13 cellular contexts compared by ENCODE assay signal in the genomic region with DNA sequence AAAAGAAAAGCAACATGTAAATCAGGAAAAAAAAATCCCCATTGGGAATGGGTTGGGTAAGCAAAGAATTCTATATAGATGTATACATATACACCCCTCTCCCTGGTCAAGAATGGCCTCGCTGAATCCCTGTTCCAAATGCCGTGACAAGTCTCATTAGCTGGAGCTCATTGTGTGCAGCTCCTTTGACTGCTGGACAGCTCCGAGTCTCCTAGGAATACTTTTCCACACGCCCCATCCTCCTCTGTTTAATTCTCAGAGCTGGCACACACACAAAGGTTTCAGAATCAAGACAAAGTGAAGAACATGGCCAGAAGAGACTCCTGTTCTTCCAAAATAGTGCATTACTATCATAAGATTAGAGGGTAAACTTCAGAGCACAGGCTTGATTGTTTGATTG.
A peak's percentile ranks its signal among the peaks of the same experiment; 100 is the strongest.
DNase-seq lines count a peak whose midpoint lies in the region; ATAC-seq, FAIRE-seq and TF ChIP-seq lines count a peak whose summit lies in the region.
"Had no signal": no experiment of that assay in that cellular context is flagged by ENCODE, and none has a peak within 500 bp of the region (broad histone marks: within the 10 kb centered on the region; RNA-seq: fewer than 3 reads in every experiment).

No MANE protein-coding gene starts in this region.

- no peaks in the 10 kb centered on the region for H3K36me3 ChIP-seq in brain microvascular endothelial cell (replicated peaks)
- H3K36me3 ChIP-seq in pancreas: no peaks in the 10 kb centered on the region

- intact Hi-C loops in pancreas (cut with DNase I): no loop called here

- H3K4me1 ChIP-seq in pancreas: no peaks in the 10 kb centered on the region

- no peak for FAIRE-seq in pancreas (lab: Jason Lieb, UNC)
- FAIRE-seq: colon had no signal

- H3K27me3 Mint-ChIP-seq in effector memory CD8-positive, alpha-beta T cell: no peaks in the 10 kb centered on the region

- H3K27ac ChIP-seq in brain microvascular endothelial cell: no peak overlapping the region
- no peak overlapping the region for H3K27ac ChIP-seq in pancreas

- no peaks in the 10 kb centered on the region for H3K36me3 Mint-ChIP-seq in effector memory CD8-positive, alpha-beta T cell (ENCODE audit: insufficient read depth)

- DNase-seq in AG10803 (ENCODE audit: low read depth): peak; percentile 29
- peak; percentile 17 for DNase-seq in NB4 (ENCODE audit: low read depth)
- peak; percentile 22 for DNase-seq in brain microvascular endothelial cell
- peak; percentile 84 for DNase-seq in left kidney (ENCODE audit: low read depth, low spot score)
- no peak for DNase-seq in amygdala (lab: John Stamatoyannopoulos, UW)
- DNase-seq in pancreas: no peak
- DNase-seq in effector memory CD8-positive, alpha-beta T cell: no peak
- DNase-seq: HFFc6, NCI-H446, right cardiac atrium had no signal

- no peak overlapping the region for H3K4me3 Mint-ChIP-seq in effector memory CD8-positive, alpha-beta T cell
- H3K4me3 Mint-ChIP-seq: HFFc6 had no signal

- H3K4me1 Mint-ChIP-seq in effector memory CD8-positive, alpha-beta T cell (ENCODE audit: low read depth in 2 of 2): no peaks in the 10 kb centered on the region

- H3K27ac Mint-ChIP-seq in effector memory CD8-positive, alpha-beta T cell: no peak overlapping the region
- H3K27ac Mint-ChIP-seq: HFFc6 had no signal

- TF ChIP-seq CTCF in AG10803 (conservative IDR thresholded peaks at IDR 0.05; ENCODE audit: low read length): no peak
- TF ChIP-seq CTCF in NB4 (IDR thresholded peaks at IDR 0.05; ENCODE audit: low read depth, low read length): no peak
- TF ChIP-seq CTCF in brain microvascular endothelial cell (IDR thresholded peaks at IDR 0.05; ENCODE audit: low read depth, low read length, missing control alignments): no peak
- no peak for TF ChIP-seq CTCF in pancreas (IDR thresholded peaks at IDR 0.05)

- no peak for ATAC-seq in pancreas
- ATAC-seq in effector memory CD8-positive, alpha-beta T cell (replicated peaks): no peak
- no peak for ATAC-seq in HG03196 (IDR thresholded peaks at IDR 0.05; ENCODE audit: unreplicated experiment)
- ATAC-seq: activated CD4-positive, CD25-positive, alpha-beta regulatory T cell treated with anti-CD3 and anti-CD28 coated beads, Interleukin-2, amount 50 U/mL, for 24 hours had no signal

- TF ChIP-seq POLR2A in NB4 (IDR thresholded peaks at IDR 0.05; ENCODE audit: extremely low read depth, insufficient read length): no peak

- no peaks in the 10 kb centered on the region for H3K9me3 Mint-ChIP-seq in effector memory CD8-positive, alpha-beta T cell
- H3K9me3 Mint-ChIP-seq: HFFc6 had no signal

- in situ Hi-C loops in brain microvascular endothelial cell (cut with HindIII; ENCODE audit: low pct_ligation_motif_present, low sequenced_read_pairs): no loop called here

- H3K27me3 ChIP-seq in brain microvascular endothelial cell (replicated peaks) (no peaks in the 10 kb centered on the region), pancreas (no peaks in the 10 kb centered on the region)

- H3K9me3 ChIP-seq in pancreas: no peaks in the 10 kb centered on the region

- H3K4me3 ChIP-seq in AG10803 (ENCODE audit: low read length): no peak overlapping the region
- H3K4me3 ChIP-seq in NB4 (ENCODE audit: low read depth, low read length): no peak overlapping the region
- H3K4me3 ChIP-seq in brain microvascular endothelial cell (ENCODE audit: low read depth, low read length): no peak overlapping the region
- H3K4me3 ChIP-seq in pancreas: no peak overlapping the region

- 44% methylated on average over 4 of the region's 4 CpGs for WGBS in pancreas, 2 donors

Comparison
In these comparisons a context has a peak if more than half of its experiments do, and no peak if none do; other contexts are left out.
1. DNase-seq: peak in AG10803 (single experiment), NB4 (single experiment), brain microvascular endothelial cell (single experiment) and left kidney (single experiment); none in amygdala (0 of 56), pancreas (0 of 6) and effector memory CD8-positive, alpha-beta T cell (0 of 3).